ENCODE assay signal across 1 cellular context in genomic region chr16:73568769-73569168, GRCh38.
TF ChIP-seq lines count a peak whose summit lies in the region.

No MANE protein-coding gene starts in this region.

TF ChIP-seq in GM23338, 12 proteins besides CTCF, POLR2A, EP300 and RAD21 (continued from another document):
- TF ChIP-seq REST (IDR thresholded peaks at IDR 0.05; ENCODE audit: unreplicated experiment) (no peak), ZNF462 (CRISPR knock-in tag; IDR thresholded peaks at IDR 0.05) (no peak), ZNF331 (CRISPR knock-in tag; IDR thresholded peaks at IDR 0.05; ENCODE audit: low read depth) (no peak)
